Comparison of ENCODE assay signal across 22 cellular contexts in genomic region chr7:37999673-38000072, GRCh38.
DNase-seq lines count a peak whose midpoint lies in the region; ATAC-seq and TF ChIP-seq lines count a peak whose summit lies in the region.
"Had no signal": no experiment of that assay in that cellular context is flagged by ENCODE, and none has a peak within 500 bp of the region (broad histone marks: within the 10 kb centered on the region; RNA-seq: fewer than 3 reads in every experiment).

No MANE protein-coding gene starts in this region.

- H3K79me2 ChIP-seq in fibroblast of lung (ENCODE audit: control insufficient read depth, insufficient read depth, low read length), result no peaks in the 10 kb centered on the region

- H3K9me3 ChIP-seq in fibroblast of lung (ENCODE audit: control insufficient read depth, insufficient read depth, low read depth, low read length) (no peaks in the 10 kb centered on the region), suprapubic skin (no peaks in the 10 kb centered on the region), mucosa of descending colon (no peaks in the 10 kb centered on the region)
- H3K9me3 ChIP-seq: BE2C had no signal

- H3K9ac ChIP-seq in fibroblast of lung (ENCODE audit: insufficient read depth, low read length), result no peak overlapping the region
- H3K9ac ChIP-seq: neural progenitor cell had no signal

- peaks cover 3% of the 10 kb centered on the region for H3K4me1 ChIP-seq in fibroblast of lung (ENCODE audit: control insufficient read depth, extremely low read depth, insufficient read depth, low read length)
- H3K4me1 ChIP-seq in suprapubic skin, result no peaks in the 10 kb centered on the region
- no peaks in the 10 kb centered on the region for H3K4me1 ChIP-seq in mucosa of descending colon (ENCODE audit: low read depth)
- H3K4me1 ChIP-seq: BE2C had no signal

- H3K36me3 Mint-ChIP-seq in nephron progenitor cell (ENCODE audit: low read depth), result no peaks in the 10 kb centered on the region
- H3K36me3 Mint-ChIP-seq: activated naive CD4-positive, alpha-beta T cell treated with anti-CD3 and anti-CD28 coated beads, Interleukin-2, amount 50 U/mL, for 72 hours had no signal

- H3K9me3 Mint-ChIP-seq in nephron progenitor cell, result peaks cover 17% of the 10 kb centered on the region

- H3K27ac Mint-ChIP-seq in nephron progenitor cell, result peak overlapping the region; percentile 55
- H3K27ac Mint-ChIP-seq: activated naive CD4-positive, alpha-beta T cell treated with anti-CD3 and anti-CD28 coated beads, Interleukin-2, amount 50 U/mL, for 72 hours; immature natural killer cell; neural progenitor cell had no signal

- WGBS in suprapubic skin, result 46% methylated on average over 3 of the region's 3 CpGs

- intact Hi-C loops in mucosa of descending colon (cut with DNase I, micrococcal nuclease), result no loop called here

- no peak overlapping the region for H3K4me3 Mint-ChIP-seq in nephron progenitor cell
- H3K4me3 Mint-ChIP-seq: immature natural killer cell, neural progenitor cell had no signal

- H3K36me3 ChIP-seq in fibroblast of lung (ENCODE audit: control insufficient read depth, insufficient read depth, low read length) (no peaks in the 10 kb centered on the region), suprapubic skin (no peaks in the 10 kb centered on the region), mucosa of descending colon (ENCODE audit: low read depth) (no peaks in the 10 kb centered on the region)
- H3K36me3 ChIP-seq: BE2C, neural progenitor cell, WERI-Rb-1 had no signal

- no peak for TF ChIP-seq POLR2A in suprapubic skin (IDR thresholded peaks at IDR 0.05)

- H3K4me3 ChIP-seq in fibroblast of lung (replicated peaks in 1 of 4; ENCODE audit: control extremely low read depth in 1 of 4, insufficient read depth in 1 of 4, low read depth in 3 of 4, low read length in 4 of 4) (no peak overlapping the region), suprapubic skin (no peak overlapping the region), mucosa of descending colon (no peak overlapping the region)
- H3K4me3 ChIP-seq: neural progenitor cell had no signal

- no peak for TF ChIP-seq EP300 in suprapubic skin (IDR thresholded peaks at IDR 0.05)

- H3K4me2 ChIP-seq in fibroblast of lung (ENCODE audit: extremely low read depth, insufficient read depth, low read length), result peak overlapping the region; percentile 40
- H3K4me2 ChIP-seq: neural progenitor cell had no signal

- H3K27me3 Mint-ChIP-seq in nephron progenitor cell (ENCODE audit: low read depth, poor library complexity), result no peaks in the 10 kb centered on the region

- no peak overlapping the region for H2AFZ ChIP-seq in fibroblast of lung (ENCODE audit: low read length)
- H2AFZ ChIP-seq: neural progenitor cell had no signal

- DNase-seq in LHCN-M2 (ENCODE audit: low read depth) (peak; percentile 80), fibroblast of lung (ENCODE audit: low read depth in 2 of 2) (peak; percentile 7 to 55), nephron progenitor cell (no peak), suprapubic skin (ENCODE audit: low spot score in 2 of 2) (no peak), hepatic stellate cell (ENCODE audit: low spot score) (no peak), epidermal melanocyte (ENCODE audit: insufficient read length, low spot score) (no peak), mucosa of descending colon (no peak)
- DNase-seq: activated CD4-positive, alpha-beta T cell treated with anti-CD3 and anti-CD28 coated beads, Interleukin-2, amount 50 U/mL, for 4 hours; BE2C; head of caudate nucleus; immature natural killer cell; NCI-H1436; NCI-H2171 treated with DMSO at 0.1 percent for 48 hours; NCI-H69; retina; SHP77; stimulated activated naive CD8-positive, alpha-beta T cell treated with anti-CD3 and anti-CD28 coated beads, Interleukin-15, Interleukin-2, amounts not matched to agents 100 U/mL and 50 U/mL, for 24 hours; WERI-Rb-1 had no signal

- ATAC-seq in GM18502 (IDR thresholded peaks at IDR 0.05; ENCODE audit: poor library complexity, unreplicated experiment) (no peak), mucosa of descending colon (no peak)
- ATAC-seq: activated naive CD4-positive, alpha-beta T cell treated with anti-CD3 and anti-CD28 coated beads, Interleukin-2, amount 50 U/mL, for 72 hours; stimulated activated naive CD8-positive, alpha-beta T cell treated with anti-CD3 and anti-CD28 coated beads, Interleukin-15, Interleukin-2, amounts not matched to agents 100 U/mL and 50 U/mL, for 24 hours had no signal

- no peaks in the 10 kb centered on the region for H3K27me3 ChIP-seq in fibroblast of lung (ENCODE audit: control insufficient read depth, insufficient read depth, low read length)
- H3K27me3 ChIP-seq in suprapubic skin, result no peaks in the 10 kb centered on the region
- H3K27me3 ChIP-seq: BE2C, neural progenitor cell had no signal

- no peaks in the 10 kb centered on the region for H3K4me1 Mint-ChIP-seq in nephron progenitor cell
- H3K4me1 Mint-ChIP-seq: immature natural killer cell had no signal

- no peak for TF ChIP-seq CTCF in fibroblast of lung (conservative IDR thresholded peaks at IDR 0.05 in 1 of 2, IDR thresholded peaks at IDR 0.05 in 1 of 2; ENCODE audit: low read depth in 1 of 2, low read length in 2 of 2)
- no peak for TF ChIP-seq CTCF in nephron progenitor cell (IDR thresholded peaks at IDR 0.05)
- TF ChIP-seq CTCF in suprapubic skin (IDR thresholded peaks at IDR 0.05), result no peak
- no peak for TF ChIP-seq CTCF in mucosa of descending colon (IDR thresholded peaks at IDR 0.05)

- no peaks in the 10 kb centered on the region for H4K20me1 ChIP-seq in fibroblast of lung (ENCODE audit: control insufficient read depth, extremely low read depth, insufficient read depth, low read length)

- H3K27ac ChIP-seq in fibroblast of lung (ENCODE audit: insufficient read depth, low read length) (peak overlapping the region; percentile 12), suprapubic skin (peak overlapping the region; percentile 6)
- H3K27ac ChIP-seq: epithelial cell of prostate, neural progenitor cell, WERI-Rb-1 had no signal

Comparison
In these comparisons a context has a peak if more than half of its experiments do, and no peak if none do; other contexts are left out.
1. DNase-seq: peak in LHCN-M2 (single experiment) and fibroblast of lung (2 of 2); none in nephron progenitor cell (single experiment), suprapubic skin (0 of 2), hepatic stellate cell (single experiment), epidermal melanocyte (single experiment) and mucosa of descending colon (0 of 3).